ENCODE assay signal across 8 cellular contexts in genomic region chr1:94541175-94542087, GRCh38. TPM values are rescaled to one million over a fixed set of nuclear protein-coding genes. Genes with fewer than 3 reads are reported as not detected.
DNase-seq lines count a peak whose midpoint lies in the region; ATAC-seq, FAIRE-seq and TF ChIP-seq lines count a peak whose summit lies in the region.

F3 (minus strand) TSS chr1:94541759; CDS start chr1:94541636, 123 bp downstream.

- peak within 1 kb of the TSS; percentile 47 for H3K4me2 ChIP-seq in K562 (ENCODE audit: insufficient read depth, low read length)

- no peaks in the 10 kb centered on the region for H3K9me1 ChIP-seq in K562 (ENCODE audit: control insufficient read depth, insufficient read depth, low read length)

- peaks cover 4% of the 10 kb centered on the region; the same call in 1 of the 2 replicates for H4K20me1 ChIP-seq in K562 (replicated peaks; ENCODE audit: control insufficient read depth, insufficient read depth, low read length)

- H2AFZ ChIP-seq in K562 (ENCODE audit: low read depth, low read length), result peak within 1 kb of the TSS; percentile 47; the same call in 1 of the 2 replicates

- no peak for TF ChIP-seq RAD21 in K562 (CRISPR knock-in tag; conservative IDR thresholded peaks at IDR 0.05 in 1 of 2, IDR thresholded peaks at IDR 0.05 in 1 of 2)

- CTCF ChIA-PET in K562 (lab: Yijun Ruan, JAX; ENCODE audit: low intra/inter-chr PET ratio), result no interaction called here

- H3K36me3 ChIP-seq in K562 (ENCODE audit: control insufficient read depth, insufficient read depth, low read length), result no peaks in the 10 kb centered on the region
- no peaks in the 10 kb centered on the region for H3K36me3 ChIP-seq in sigmoid colon

- H3K9ac ChIP-seq in K562 (ENCODE audit: insufficient read depth in 1 of 2, low read depth in 2 of 2, low read length in 2 of 2), result peak within 1 kb of the TSS in 1 of 2 experiments; percentile 56; a peak in 2 of 4 replicates

- H3K9me3 ChIP-seq in K562 (replicated peaks; ENCODE audit: control insufficient read depth, insufficient read depth, low read depth, low read length), result no peaks in the 10 kb centered on the region
- H3K9me3 ChIP-seq in sigmoid colon, result no peaks in the 10 kb centered on the region

- H3K27ac ChIP-seq in K562 (ENCODE audit: extremely low read depth, low read depth, low read length) (no peak within 1 kb of the TSS), sigmoid colon (peak within 1 kb of the TSS; percentile 85 to 89 (median 88))

- no peak for TF ChIP-seq POLR2A in K562 (conservative IDR thresholded peaks at IDR 0.05)
- peak; percentile 90 to 91 for TF ChIP-seq POLR2A in sigmoid colon (IDR thresholded peaks at IDR 0.05)

- TF ChIP-seq EP300 in K562 (IDR thresholded peaks at IDR 0.05; ENCODE audit: low read length), result no peak
- no peak for TF ChIP-seq EP300 in sigmoid colon (IDR thresholded peaks at IDR 0.05)

- in situ Hi-C loops in K562 (cut with MboI), result no loop called here

- H3K27me3 ChIP-seq in K562 (ENCODE audit: control insufficient read depth in 2 of 2, insufficient read depth in 2 of 2, low read length in 2 of 2) (peaks cover 18 to 46% of the 10 kb centered on the region in 2 experiments), sigmoid colon (no peaks in the 10 kb centered on the region)

- no TSS peak for BruUV-seq in K562 (replicated peaks; lab: Mats Ljungman, UMichigan)

- POLR2A ChIA-PET in K562 (lab: Yijun Ruan, JAX), result interaction anchor here (0.7 kb wide), 1 partner anchor 75 kb away, joined by 3 read pairs; no protein-coding TSS in a partner anchor

- H3K4me3 ChIP-seq in K562 (peak within 1 kb of the TSS; percentile 31), iPS-11a (ENCODE audit: low read depth, low read length) (peak within 1 kb of the TSS; percentile 80), sigmoid colon (peak within 1 kb of the TSS; percentile 73 to 80 (median 76))

- 26% methylated on average over 58 of the region's 96 CpGs for WGBS in K562 (ENCODE audit: insufficient coverage, low coverage, missing lambda C conversion rate)
- WGBS in sigmoid colon, 2 donors, result 1% methylated on average over 96 of the region's 96 CpGs

- no peak for FAIRE-seq in K562 (lab: Jason Lieb, UNC)

- intact Hi-C loops in K562 (cut with micrococcal nuclease), result no loop called here
- intact Hi-C loops in sigmoid colon (cut with DNase I), result loop anchor here (5.0 kb wide), 3 partner anchors 101 to 261 kb away; no protein-coding TSS in a partner anchor

- H3K4me1 ChIP-seq in K562 (replicated peaks in 1 of 2; ENCODE audit: control insufficient read depth in 2 of 2, insufficient read depth in 2 of 2, low read length in 2 of 2), result peaks cover 3 to 13% of the 10 kb centered on the region in 2 experiments; a peak in 1 of 5 replicates
- H3K4me1 ChIP-seq in sigmoid colon, result peaks cover 0 to 35% (median 13%) of the 10 kb centered on the region in 4 donors

- DNase-seq in DMS53 treated with DMSO at 0.1 percent for 48 hours (lab: John Stamatoyannopoulos, UW; ENCODE audit: unreplicated experiment), result peak; percentile 80
- peak; percentile 87 for DNase-seq in LHCN-M2 (ENCODE audit: low read depth)
- DNase-seq in T-helper 22 cell (ENCODE audit: low read depth), result peak; percentile 8
- DNase-seq in K562 (ENCODE audit: extremely low read depth in 1 of 4, low spot score in 3 of 4), result peak; percentile 77 to 88 (median 84)
- DNase-seq in sigmoid colon, result peak; percentile 96

- H3K79me2 ChIP-seq in K562 (ENCODE audit: control insufficient read depth, insufficient read depth, low read length), result no peaks in the 10 kb centered on the region

- ATAC-seq in GM21723 (IDR thresholded peaks at IDR 0.05; ENCODE audit: unreplicated experiment), result peak; percentile 88
- peak; percentile 98 for ATAC-seq in K562
- ATAC-seq in GM19328 (IDR thresholded peaks at IDR 0.05; ENCODE audit: unreplicated experiment), result no peak

- TF ChIP-seq CTCF in K562 (IDR thresholded peaks at IDR 0.05 in 2 of 3, conservative IDR thresholded peaks at IDR 0.05 in 1 of 3; ENCODE audit: insufficient read depth in 2 of 3, low read depth in 1 of 3, low read length in 3 of 3), result no peak
- no peak for TF ChIP-seq CTCF in sigmoid colon (IDR thresholded peaks at IDR 0.05)

TF ChIP-seq in K562, 482 proteins besides CTCF, POLR2A, EP300 and RAD21 (continues in another document):
- no peak for TF ChIP-seq LARP7 (IDR thresholded peaks at IDR 0.05)
- TF ChIP-seq FOS (IDR thresholded peaks at IDR 0.05; ENCODE audit: extremely low read depth, insufficient read length), result peak; percentile 31
- 0 out of 2 replicates have a peak, but pooled peaks have one; percentile 51 for TF ChIP-seq EGR1 (conservative IDR thresholded peaks at IDR 0.05)
- TF ChIP-seq CREB5 (CRISPR knock-in tag; IDR thresholded peaks at IDR 0.05), result no peak
- TF ChIP-seq HIVEP1 (CRISPR knock-in tag; IDR thresholded peaks at IDR 0.05), result no peak
- TF ChIP-seq PRMT5 (CRISPR knock-in tag; IDR thresholded peaks at IDR 0.05), result no peak
- no peak for TF ChIP-seq ZSCAN32 (CRISPR knock-in tag; IDR thresholded peaks at IDR 0.05)
- TF ChIP-seq MCM5 (IDR thresholded peaks at IDR 0.05; ENCODE audit: low read depth), result no peak
- TF ChIP-seq JUND (IDR thresholded peaks at IDR 0.05; ENCODE audit: borderline replicate concordance, low read depth, low read length), result peak; percentile 92
- peak; percentile 87; the same call in 1 of the 3 replicates for TF ChIP-seq JUND (tag; IDR thresholded peaks at IDR 0.05; ENCODE audit: borderline replicate concordance, low read depth, low read length)
- TF ChIP-seq PHTF2 (CRISPR knock-in tag; IDR thresholded peaks at IDR 0.05), result no peak
- TF ChIP-seq ARID1B (IDR thresholded peaks at IDR 0.05), result peak; percentile 50
- no peak for TF ChIP-seq CAMTA2 (CRISPR knock-in tag; conservative IDR thresholded peaks at IDR 0.05)
- peak; percentile 56; the same call in 1 of the 2 replicates for TF ChIP-seq DPF2 (IDR thresholded peaks at IDR 0.05)
- peak; percentile 59 for TF ChIP-seq VEZF1 (CRISPR knock-in tag; IDR thresholded peaks at IDR 0.05)
- TF ChIP-seq PHF8 (IDR thresholded peaks at IDR 0.05; ENCODE audit: borderline replicate concordance, low read length), result peak; percentile 32; the same call in 1 of the 2 replicates
- peak; percentile 89 for TF ChIP-seq JUN (IDR thresholded peaks at IDR 0.05; ENCODE audit: borderline replicate concordance, low read depth, low read length)
- TF ChIP-seq JUN (CRISPR knock-in tag; IDR thresholded peaks at IDR 0.05; ENCODE audit: borderline replicate concordance), result no peak
- TF ChIP-seq FOSL1 (tag; conservative IDR thresholded peaks at IDR 0.05), result peak; percentile 92
- TF ChIP-seq SMARCE1 (IDR thresholded peaks at IDR 0.05), result peak; percentile 60
- no peak for TF ChIP-seq ZKSCAN1 (IDR thresholded peaks at IDR 0.05; ENCODE audit: low read depth, low read length)
- no peak for TF ChIP-seq TEAD4 (IDR thresholded peaks at IDR 0.05; ENCODE audit: low read length)
- no peak for TF ChIP-seq TEAD4 (CRISPR knock-in tag; IDR thresholded peaks at IDR 0.05; ENCODE audit: borderline replicate concordance)
- TF ChIP-seq STAT5B (CRISPR knock-in tag; IDR thresholded peaks at IDR 0.05), result no peak

RNA-seq across cellular contexts. Expression of gene F3, which starts in this region (rescaled TPM):
- total RNA-seq in LHCN-M2 (2014; rRNA removed) (30.2 and 56.4 TPM in 2 replicates), K562 (2014; rRNA removed) (not detected in 2 replicates), K562 (2014; rRNA removed; fragmentation: Illumina TruSeq; extraction: Trizol) (not detected in 2 replicates), K562 (2015; rRNA removed; fragmentation: Illumina TruSeq; extraction: Trizol) (not detected in 2 replicates), K562 (2021) (0.09 and 0.24 TPM in 2 replicates), sigmoid colon (10 to 100 TPM; 19.3 to 53.7 (median 19.3) TPM)
- polyA plus RNA-seq in LHCN-M2 (2012), result 41.5 TPM
- total RNA-seq in K562 (2011; cell fraction: chromatin; rRNA removed; ENCODE audit: low replicate concordance), result 0.46 TPM in 1 of 2 replicates, not detected in the other
- 0.50 TPM in 1 of 2 replicates, not detected in the other for total RNA-seq in K562 (2011; cell fraction: nucleolus; rRNA removed)
- total RNA-seq in K562 (2011; cell fraction: nucleoplasm; rRNA removed), result not detected in 2 replicates
- polyA plus RNA-seq in K562 (2011; rRNA removed) (0.09 and 0.28 TPM in 2 replicates), K562 (2014; fragmentation: Illumina TruSeq; extraction: Trizol) (not detected in 2 replicates), K562 (2014; fragmentation: Nextera tagmentation; extraction: Ambion mirVana) (not detected), K562 (2014; rRNA removed) (0.09 TPM in 1 of 2 replicates, not detected in the other), sigmoid colon (10 to 100 TPM in 2 of 3 donors, 1 to 10 TPM in 1; 9.9 to 22.0 (median 17.4) TPM)
- polyA plus RNA-seq in K562 (2011; cell fraction: cytosol; rRNA removed), result 0.32 TPM in 1 of 2 replicates, not detected in the other
- polyA plus RNA-seq in K562 (2011; cell fraction: nucleus; rRNA removed), result 0.13 and 0.30 TPM in 2 replicates
- 0.08 TPM in 1 of 2 replicates, not detected in the other for polyA plus RNA-seq in K562 (2012)
- 0.12 TPM in 1 of 2 replicates, not detected in the other for polyA minus RNA-seq in K562 (2011; rRNA and poly(A)+ RNA removed)
- 4.6 TPM in 1 of 2 replicates, not detected in the other for polyA minus RNA-seq in K562 (2011; cell fraction: cytosol; rRNA and poly(A)+ RNA removed)
- polyA minus RNA-seq in K562 (2011; cell fraction: nucleus; rRNA and poly(A)+ RNA removed), result 0.67 TPM in 2 replicates

Comparison
In these comparisons a context has a peak if more than half of its experiments do, and no peak if none do; other contexts are left out.
1. RNA of gene F3 (total RNA-seq): 30.2 to 56.4 TPM in LHCN-M2 and 19.3 to 53.7 TPM in sigmoid colon; 0.09 to 0.50 TPM in K562; every median in the first group is over 10 times any median in the second.
2. RNA of gene F3 (polyA plus RNA-seq): 9.9 to 22.0 TPM in sigmoid colon; 0.08 to 0.32 TPM in K562; every median in the first group is over 4 times any median in the second.
3. DNase-seq: peak in every context shown above with its lines; median percentile 96 in sigmoid colon; 87 in LHCN-M2; 84 in K562; 80 in DMS53 treated with DMSO at 0.1 percent for 48 hours; 8 in T-helper 22 cell.
4. Peak in every context shown above with its lines, with median percentiles within 50 percentile points of each other: H3K4me3 ChIP-seq.